17 cellular contexts compared by ENCODE assay signal in the genomic region with DNA sequence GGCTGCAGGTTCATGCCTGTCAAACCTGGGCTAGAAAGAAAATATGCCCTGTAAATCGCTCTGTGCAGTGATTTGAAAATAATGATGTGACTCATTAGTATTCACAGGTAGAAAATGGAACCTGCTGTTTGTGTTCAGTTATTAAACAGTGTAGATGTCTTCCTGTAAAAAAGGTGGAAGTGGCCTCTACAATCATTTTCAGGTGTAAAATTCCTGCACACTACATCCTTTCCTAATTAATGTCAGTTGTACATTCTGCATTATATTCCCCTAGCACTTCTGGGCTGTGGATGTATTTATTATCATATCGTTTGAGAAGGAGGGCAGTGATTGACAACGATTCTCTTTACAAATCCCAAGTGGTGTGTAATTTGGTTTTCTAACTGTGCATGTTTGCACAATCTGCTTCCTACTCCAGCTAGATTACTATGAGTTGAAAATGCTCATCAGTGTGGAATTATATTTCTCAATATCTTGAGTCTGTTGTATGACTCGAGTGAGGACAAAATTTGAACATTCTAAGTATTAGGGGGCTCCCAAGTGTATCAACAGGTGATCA.
"Had no signal": no experiment of that assay in that cellular context is flagged by ENCODE, and none has a peak within 500 bp of the region (broad histone marks: within the 10 kb centered on the region; RNA-seq: fewer than 3 reads in every experiment).

No MANE protein-coding gene starts in this region.

- H3K36me3 ChIP-seq: ascending aorta, cardiac muscle cell, colonic mucosa, right lobe of liver, spleen, transverse colon had no signal

- H3K4me3 ChIP-seq: ascending aorta, cardiac muscle cell, colonic mucosa, lung, right lobe of liver, spleen, transverse colon had no signal

- H3K27me3 ChIP-seq: ascending aorta, cardiac muscle cell, colonic mucosa, right lobe of liver, spleen, transverse colon had no signal

- ATAC-seq: left colon; naive thymus-derived CD8-positive, alpha-beta T cell; right lobe of liver; stimulated activated memory B cell treated with anti-CD40 and anti-IgM and Interleukin-4, amounts not matched to agents 10 μg/mL and 1 μg/mL and 100 μg/mL, for 72 hours had no signal

- H3K4me1 ChIP-seq: ascending aorta, colonic mucosa, right lobe of liver, spleen, transverse colon had no signal

- DNase-seq: activated CD4-positive, alpha-beta memory T cell treated with anti-CD3 and anti-CD28 coated beads, Interleukin-2, amount 10 ng/mL, durations not matched to agents 7 days and 5 days; activated CD4-positive, alpha-beta T cell treated with anti-CD3 and anti-CD28 coated beads for 1 hour; activated gamma-delta T cell; activated T-cell treated with anti-CD3 and anti-CD28 coated beads, Interleukin-2, amount 50 U/mL, for 48 hours; colonic mucosa; immature natural killer cell; left colon; naive thymus-derived CD8-positive, alpha-beta T cell; right lobe of liver; spleen; stimulated activated CD4-positive, alpha-beta T cell treated with anti-CD3 and anti-CD28 coated beads, Interleukin-1b, Interleukin-23, amount 100 ng/mL, for 48 hours; T-helper 9 cell; transverse colon had no signal

- H3K9me3 ChIP-seq: ascending aorta, colonic mucosa, right lobe of liver, spleen, transverse colon had no signal

- H3K27ac ChIP-seq: ascending aorta, cardiac muscle cell, colonic mucosa, right lobe of liver, spleen, transverse colon had no signal
